In genomic region chr2:218516614-218517013, GRCh38 we compare ENCODE assay signal across 8 cellular contexts. TPM values are rescaled to one million over a fixed set of nuclear protein-coding genes. Genes with fewer than 3 reads are reported as not detected.
A peak's percentile ranks its signal among the peaks of the same experiment; 100 is the strongest.
DNase-seq lines count a peak whose midpoint lies in the region; ATAC-seq and TF ChIP-seq lines count a peak whose summit lies in the region.

No MANE protein-coding gene starts in this region.

- H2AFZ ChIP-seq in SK-N-SH (ENCODE audit: low read depth) (no peak overlapping the region), hepatocyte (no peak overlapping the region)

- 96% methylated on average over 1 of the region's 1 CpG for WGBS in SK-N-SH (ENCODE audit: low lambda C conversion rate)
- 94% methylated on average over 1 of the region's 1 CpG for WGBS in hepatocyte (ENCODE audit: low lambda C conversion rate, missing lambda C conversion rate)

- H3K4me3 ChIP-seq in AG10803 (ENCODE audit: low read length) (no peak overlapping the region), SK-N-SH (ENCODE audit: low read depth in 2 of 2, low read length in 1 of 2) (no peak overlapping the region), hepatocyte (no peak overlapping the region)

- peaks cover 9% of the 10 kb centered on the region for H3F3A ChIP-seq in SK-N-SH (replicated peaks; ENCODE audit: insufficient read depth)

- POLR2A ChIA-PET in SK-N-SH (lab: Yijun Ruan, JAX): no interaction called here

- H3K27ac ChIP-seq in SK-N-SH (ENCODE audit: low read depth in 2 of 2, low read length in 1 of 2): no peak overlapping the region
- H3K27ac ChIP-seq in hepatocyte: no peak overlapping the region

- H3K9me2 ChIP-seq in SK-N-SH (no peaks in the 10 kb centered on the region), hepatocyte (replicated peaks; ENCODE audit: insufficient read depth) (no peaks in the 10 kb centered on the region)

- TF ChIP-seq CTCF in AG10803 (conservative IDR thresholded peaks at IDR 0.05; ENCODE audit: low read length) (peak; percentile 24), GM12872 (IDR thresholded peaks at IDR 0.05; ENCODE audit: insufficient read depth, low read depth, low read length) (peak; percentile 50), SK-N-SH (IDR thresholded peaks at IDR 0.05) (peak; percentile 49), hepatocyte (IDR thresholded peaks at IDR 0.05; ENCODE audit: poor library complexity) (peak; percentile 9)

- H3K9ac ChIP-seq in SK-N-SH: no peak overlapping the region

- no peaks in the 10 kb centered on the region for H3K9me3 ChIP-seq in SK-N-SH
- H3K9me3 ChIP-seq in hepatocyte (ENCODE audit: low read depth): no peaks in the 10 kb centered on the region

- CTCF ChIA-PET in SK-N-SH (lab: Yijun Ruan, JAX): interaction anchor here (0.8 to 1.1 kb wide), 3 partner anchors 11 to 194 kb away, joined by 3 read pairs; no protein-coding TSS in a partner anchor

- peaks cover 0 to 9% of the 10 kb centered on the region in 2 experiments for H3K36me3 ChIP-seq in SK-N-SH (replicated peaks in 1 of 2; ENCODE audit: control insufficient read depth in 1 of 2, insufficient read depth in 2 of 2, low read length in 1 of 2)
- no peaks in the 10 kb centered on the region for H3K36me3 ChIP-seq in hepatocyte (replicated peaks; ENCODE audit: insufficient read depth, low read depth)

- no peak for DNase-seq in AG10803 (ENCODE audit: low read depth)
- DNase-seq in SK-N-SH: peak; percentile 15
- no peak for DNase-seq in hepatocyte (ENCODE audit: low spot score)
- no peak for DNase-seq in NCI-H1436 (lab: John Stamatoyannopoulos, UW)
- DNase-seq in activated effector memory CD4-positive, alpha-beta T cell treated with anti-CD3 and anti-CD28 coated beads, Interleukin-2, amount 50 U/mL, for 16 hours: no peak

- TF ChIP-seq RAD21 in SK-N-SH (IDR thresholded peaks at IDR 0.05; ENCODE audit: low read length): no peak

- H3K79me2 ChIP-seq in SK-N-SH (ENCODE audit: insufficient read depth) (peaks cover 17% of the 10 kb centered on the region; the same call in 1 of the 2 replicates), hepatocyte (no peaks in the 10 kb centered on the region)

- TF ChIP-seq EP300 in SK-N-SH (IDR thresholded peaks at IDR 0.05; ENCODE audit: borderline replicate concordance in 1 of 2, low read depth in 1 of 2, low read length in 1 of 2): no peak

- H4K20me1 ChIP-seq in SK-N-SH (ENCODE audit: insufficient read depth): no peaks in the 10 kb centered on the region
- H4K20me1 ChIP-seq in hepatocyte (ENCODE audit: insufficient read depth, poor library complexity, severe bottlenecking): no peaks in the 10 kb centered on the region

- H3K4me2 ChIP-seq in SK-N-SH: no peak overlapping the region
- H3K4me2 ChIP-seq in hepatocyte: no peak overlapping the region

- H3K27me3 ChIP-seq in SK-N-SH (ENCODE audit: insufficient read depth): no peaks in the 10 kb centered on the region
- no peaks in the 10 kb centered on the region for H3K27me3 ChIP-seq in hepatocyte

- no peak for ATAC-seq in GM18519 (IDR thresholded peaks at IDR 0.05; ENCODE audit: low FRiP score, unreplicated experiment)
- ATAC-seq in GM18498 (IDR thresholded peaks at IDR 0.05; ENCODE audit: unreplicated experiment): no peak

- no peaks in the 10 kb centered on the region for H3K4me1 ChIP-seq in SK-N-SH (ENCODE audit: control insufficient read depth in 1 of 2, insufficient read depth in 2 of 2, low read depth in 1 of 2, low read length in 1 of 2)
- no peaks in the 10 kb centered on the region for H3K4me1 ChIP-seq in hepatocyte (ENCODE audit: insufficient read depth)

TF ChIP-seq in SK-N-SH, 30 proteins besides CTCF, POLR2A, EP300 and RAD21:
- TF ChIP-seq FOXM1 (IDR thresholded peaks at IDR 0.05; ENCODE audit: low read depth) (no peak), YY1 (IDR thresholded peaks at IDR 0.05; ENCODE audit: low read depth) (no peak), FOXJ3 (CRISPR knock-in tag; IDR thresholded peaks at IDR 0.05) (no peak), FOSL2 (IDR thresholded peaks at IDR 0.05; ENCODE audit: borderline replicate concordance, low read depth) (no peak), JUND (IDR thresholded peaks at IDR 0.05) (no peak), GATA2 (CRISPR knock-in tag; IDR thresholded peaks at IDR 0.05) (no peak), RCOR1 (IDR thresholded peaks at IDR 0.05; ENCODE audit: low read length) (no peak), POLR2AphosphoS5 (IDR thresholded peaks at IDR 0.05; ENCODE audit: low read depth, low read length) (no peak), MXI1 (IDR thresholded peaks at IDR 0.05; ENCODE audit: low read depth, low read length) (no peak), TCF12 (IDR thresholded peaks at IDR 0.05) (no peak), GABPA (IDR thresholded peaks at IDR 0.05; ENCODE audit: low read depth) (no peak), ZBTB33 (IDR thresholded peaks at IDR 0.05; ENCODE audit: borderline replicate concordance, low read depth) (no peak), PBX3 (IDR thresholded peaks at IDR 0.05) (no peak)

RNA-seq across cellular contexts. Expression of gene USP37, which starts 51.5 kb away (rescaled TPM):
- polyA plus RNA-seq in SK-N-SH (2012; rRNA removed): 0.95 and 1.4 TPM in 2 replicates
- polyA plus RNA-seq in SK-N-SH (2012; cell fraction: cytosol; rRNA removed): 1.2 and 1.5 TPM in 2 replicates
- 1.2 and 2.4 TPM in 2 replicates for polyA plus RNA-seq in SK-N-SH (2012; cell fraction: nucleus; rRNA removed)
- 10.2 and 12.8 TPM in 2 replicates for total RNA-seq in hepatocyte
- 4.2 and 5.7 TPM in 2 replicates for polyA plus RNA-seq in hepatocyte

RNA-seq across cellular contexts. Expression of gene CNOT9, which starts 52.0 kb away (rescaled TPM):
- polyA plus RNA-seq in SK-N-SH (2012; rRNA removed): 36.8 and 40.8 TPM in 2 replicates
- 34.9 and 36.3 TPM in 2 replicates for polyA plus RNA-seq in SK-N-SH (2012; cell fraction: cytosol; rRNA removed)
- 48.5 and 60.1 TPM in 2 replicates for polyA plus RNA-seq in SK-N-SH (2012; cell fraction: nucleus; rRNA removed)
- 44.5 and 51.3 TPM in 2 replicates for total RNA-seq in hepatocyte
- polyA plus RNA-seq in hepatocyte: 16.2 and 21.4 TPM in 2 replicates
